Comparison of ENCODE assay signal across 32 cellular contexts in genomic region chr13:92433963-92434362, GRCh38.
"Had no signal": no experiment of that assay in that cellular context is flagged by ENCODE, and none has a peak within 500 bp of the region (broad histone marks: within the 10 kb centered on the region; RNA-seq: fewer than 3 reads in every experiment).

No MANE protein-coding gene starts in this region.

- DNase-seq: Karpas-422, Kasumi-1, KG1, MG63, MM.1S, MV-4-11, NCI-H1048, NCI-H1092, NCI-H1092 treated with DMSO at 0.1 percent for 48 hours, NCI-H1105, NCI-H1105 treated with DMSO at 0.1 percent for 48 hours, NCI-H1417, NCI-H1417 treated with DMSO at 0.1 percent for 48 hours, NCI-H1436, NCI-H1436 treated with DMSO at 0.1 percent for 48 hours, NCI-H146, NCI-H1694, NCI-H1694 treated with DMSO at 0.1 percent for 48 hours, NCI-H187, NCI-H187 treated with DMSO at 0.1 percent for 48 hours, NCI-H1930, NCI-H2029, NCI-H2029 treated with DMSO at 0.1 percent for 48 hours, NCI-H2081, NCI-H2081 treated with DMSO at 0.1 percent for 48 hours, NCI-H2107, NCI-H2171, NCI-H2171 treated with DMSO at 0.1 percent for 48 hours, NCI-H2227 treated with DMSO at 0.1 percent for 48 hours, NCI-H345, NCI-H446, NCI-H446 treated with DMSO at 0.1 percent for 48 hours had no signal
